ENCODE assay signal across 8 cellular contexts in the genomic region with DNA sequence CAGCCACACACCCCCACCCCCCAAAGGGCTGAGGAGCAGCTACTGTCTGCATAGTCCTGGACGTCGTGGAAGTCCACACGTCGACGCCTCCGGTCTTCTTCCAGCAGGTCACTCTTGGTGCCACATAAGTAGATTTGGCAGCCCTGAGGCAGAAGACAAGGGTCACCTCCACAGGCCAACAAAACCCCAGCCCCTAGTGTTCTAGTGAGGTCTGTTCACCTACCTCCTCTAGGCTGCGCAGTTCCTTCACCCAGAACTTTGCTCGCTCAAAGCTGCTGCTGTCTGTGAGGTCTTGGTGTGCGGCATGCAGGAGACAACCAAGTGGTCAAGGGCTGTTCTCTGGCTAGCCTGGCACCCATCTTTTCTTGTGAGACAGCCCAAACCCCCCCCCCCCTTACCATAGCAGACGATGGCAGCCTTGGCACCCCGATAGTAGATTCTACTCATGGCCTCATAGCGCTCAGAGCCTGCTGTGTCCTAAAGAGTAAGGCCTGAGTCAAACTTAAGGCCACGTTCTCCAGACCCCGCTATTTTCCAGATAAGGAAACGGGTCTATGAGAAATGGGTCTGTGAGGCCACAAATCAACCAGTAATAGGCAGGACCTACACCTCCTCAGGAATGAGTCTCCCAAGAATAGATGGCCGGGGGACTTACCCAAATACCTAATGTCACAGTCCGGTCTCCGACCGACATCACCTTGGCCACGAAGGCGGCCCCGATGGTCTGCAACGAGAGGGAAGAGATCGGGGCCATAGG. TPM values are rescaled to one million over a fixed set of nuclear protein-coding genes. Genes with fewer than 3 reads are reported as not detected.
DNase-seq lines count a peak whose midpoint lies in the region; ATAC-seq and TF ChIP-seq lines count a peak whose summit lies in the region.

No MANE protein-coding gene starts in this region.

- peak; percentile 23 for TF ChIP-seq CTCF in GM13977 (IDR thresholded peaks at IDR 0.05; ENCODE audit: extremely low read depth, insufficient read depth, missing control alignments)

- H3K27me3 ChIP-seq in endocrine pancreas (ENCODE audit: control insufficient read depth, insufficient read depth, low read length) (no peaks in the 10 kb centered on the region), neuron (ENCODE audit: insufficient read depth, low read length) (no peaks in the 10 kb centered on the region)

- no peak for ATAC-seq in GM18861 (IDR thresholded peaks at IDR 0.05; ENCODE audit: unreplicated experiment)
- no peak for ATAC-seq in HG03521 (IDR thresholded peaks at IDR 0.05; ENCODE audit: unreplicated experiment)

- H3K36me3 ChIP-seq in endocrine pancreas (ENCODE audit: control insufficient read depth, insufficient read depth, low read length) (no peaks in the 10 kb centered on the region), neuron (ENCODE audit: insufficient read depth, low read length) (peaks cover 38% of the 10 kb centered on the region)

- H3K4me3 ChIP-seq in endocrine pancreas (ENCODE audit: control insufficient read depth, insufficient read depth, low read length) = peak overlapping the region; percentile 23
- H3K4me3 ChIP-seq in neuron (ENCODE audit: low read length) = peak overlapping the region; percentile 68

- in situ Hi-C loops in GM13977 (cut with MboI; ENCODE audit: low pct_unique_long_range_greater_than_20kb, low sequenced_read_pairs, unreplicated experiment) = no loop called here

- DNase-seq in GM13977 (ENCODE audit: low spot score) (no peak), RPMI7951 (ENCODE audit: low read depth) (peak; percentile 22), NCI-H510A treated with DMSO at 0.1 percent for 48 hours (lab: John Stamatoyannopoulos, UW) (no peak), MV-4-11 (lab: John Stamatoyannopoulos, UW) (no peak)

- H3K9me3 ChIP-seq in endocrine pancreas (ENCODE audit: control insufficient read depth, low read length) (no peaks in the 10 kb centered on the region), neuron (ENCODE audit: low read length) (no peaks in the 10 kb centered on the region)

- peak overlapping the region; percentile 86 for H3K9ac ChIP-seq in endocrine pancreas (ENCODE audit: control insufficient read depth, insufficient read depth, low read length)

- H3K4me1 ChIP-seq in endocrine pancreas (ENCODE audit: control insufficient read depth, insufficient read depth, low read length) = peaks cover 8% of the 10 kb centered on the region
- peaks cover 19% of the 10 kb centered on the region for H3K4me1 ChIP-seq in neuron (ENCODE audit: insufficient read depth, low read length)

- H2AFZ ChIP-seq in neuron (ENCODE audit: low read depth, low read length) = peak overlapping the region; percentile 84

RNA-seq across cellular contexts. Expression of a gene that starts 1.0 kb away (rescaled TPM):
- total RNA-seq in RPMI7951 (2014; rRNA removed; shearing (Covaris generic)) = 10.3 and 15.1 TPM in 2 replicates

RNA-seq across cellular contexts. Expression of a gene that starts 1.1 kb away (rescaled TPM):
- total RNA-seq in RPMI7951 (2014; rRNA removed; shearing (Covaris generic)) = 256 and 386 TPM in 2 replicates

RNA-seq across cellular contexts. Expression of a gene that starts 9.2 kb away (rescaled TPM):
- 50.6 and 72.9 TPM in 2 replicates for total RNA-seq in RPMI7951 (2014; rRNA removed; shearing (Covaris generic))

RNA-seq across cellular contexts. Expression of a gene that starts 48.9 kb away (rescaled TPM):
- 273 and 306 TPM in 2 replicates for total RNA-seq in RPMI7951 (2014; rRNA removed; shearing (Covaris generic))

RNA-seq across cellular contexts. Expression of a gene that starts 55.2 kb away (rescaled TPM):
- total RNA-seq in RPMI7951 (2014; rRNA removed; shearing (Covaris generic)) = 4.6 and 10.2 TPM in 2 replicates
